In genomic region chr9:135515541-135515951, GRCh38 we compare ENCODE assay signal across 16 cellular contexts. TPM values are rescaled to one million over a fixed set of nuclear protein-coding genes. Genes with fewer than 3 reads are reported as not detected.
"Had no signal": no experiment of that assay in that cellular context is flagged by ENCODE, and none has a peak within 500 bp of the region (broad histone marks: within the 10 kb centered on the region; RNA-seq: fewer than 3 reads in every experiment).

No MANE protein-coding gene starts in this region.

- H3K4me1 Mint-ChIP-seq: mesothelial cell of epicardium had no signal

- DNase-seq: activated CD4-positive, alpha-beta T cell treated with anti-CD3 and anti-CD28 coated beads for 48 hours; activated CD8-positive, alpha-beta T cell treated with anti-CD3 and anti-CD28 coated beads, Interleukin-2, amount 10 ng/mL, durations not matched to agents 7 days and 5 days; immature natural killer cell; left cardiac atrium; lower lobe of right lung; stimulated activated CD4-positive, alpha-beta T cell treated with anti-CD3 and anti-CD28 coated beads, Interleukin-15, amount 100 ng/mL, for 24 hours; stimulated activated CD4-positive, alpha-beta T cell treated with anti-CD3 and anti-CD28 coated beads, Interleukin-4, amount 100 ng/mL, for 1 hour; stimulated activated naive CD4-positive, alpha-beta T cell; substantia nigra had no signal

- H3K36me3 Mint-ChIP-seq: immature natural killer cell, mesothelial cell of epicardium had no signal

- H3K4me3 ChIP-seq: lower lobe of right lung, pancreas, tibial nerve had no signal

- H3K9me3 ChIP-seq: lower lobe of right lung, pancreas, tibial nerve had no signal

- H3K27ac Mint-ChIP-seq: activated CD8-positive, alpha-beta T cell treated with anti-CD3 and anti-CD28 coated beads, Interleukin-2, amount 10 ng/mL, durations not matched to agents 7 days and 5 days; activated naive CD4-positive, alpha-beta T cell treated with anti-CD3 and anti-CD28 coated beads for 36 hours; immature natural killer cell; mesothelial cell of epicardium; T-helper 1 cell treated with Interleukin-12 subunit alpha and Interleukin-12 subunit beta and Interleukin-4 antibody, amounts not matched to agents 30 μg/mL and 1 μg/mL, for 36 hours had no signal

- ATAC-seq: activated CD8-positive, alpha-beta T cell treated with anti-CD3 and anti-CD28 coated beads, Interleukin-2, amount 10 ng/mL, durations not matched to agents 7 days and 5 days; left cardiac atrium; pancreas had no signal

- H3K4me3 Mint-ChIP-seq: activated CD8-positive, alpha-beta T cell treated with anti-CD3 and anti-CD28 coated beads, Interleukin-2, amount 10 ng/mL, durations not matched to agents 7 days and 5 days; activated naive CD4-positive, alpha-beta T cell treated with anti-CD3 and anti-CD28 coated beads for 36 hours; immature natural killer cell; mesothelial cell of epicardium; T-helper 1 cell treated with Interleukin-12 subunit alpha and Interleukin-12 subunit beta and Interleukin-4 antibody, amounts not matched to agents 30 μg/mL and 1 μg/mL, for 36 hours had no signal

- H3K4me1 ChIP-seq: lower lobe of right lung, pancreas, tibial nerve had no signal

- H3K36me3 ChIP-seq: lower lobe of right lung, pancreas, tibial nerve had no signal

- H3K27me3 ChIP-seq: pancreas had no signal

- H3K9me3 Mint-ChIP-seq: activated naive CD4-positive, alpha-beta T cell treated with anti-CD3 and anti-CD28 coated beads for 36 hours; immature natural killer cell; T-helper 1 cell treated with Interleukin-12 subunit alpha and Interleukin-12 subunit beta and Interleukin-4 antibody, amounts not matched to agents 30 μg/mL and 1 μg/mL, for 36 hours had no signal

- H3K27ac ChIP-seq: lower lobe of right lung, pancreas, tibial nerve had no signal

RNA-seq across cellular contexts. Expression of gene LCN1, which starts 5.7 kb away (rescaled TPM):
- total RNA-seq: activated CD8-positive, alpha-beta T cell treated with anti-CD3 and anti-CD28 coated beads, Interleukin-2, amount 10 ng/mL, durations not matched to agents 7 days and 5 days; frontal cortex; lower lobe of right lung; mesothelial cell of epicardium; pancreas; tibial nerve had no signal
- polyA plus RNA-seq: immature natural killer cell, neural cell, pancreas had no signal

RNA-seq across cellular contexts. Expression of gene OBP2A, which starts 30.4 kb away (rescaled TPM):
- total RNA-seq: activated CD8-positive, alpha-beta T cell treated with anti-CD3 and anti-CD28 coated beads, Interleukin-2, amount 10 ng/mL, durations not matched to agents 7 days and 5 days; activated naive CD4-positive, alpha-beta T cell treated with anti-CD3 and anti-CD28 coated beads for 36 hours; frontal cortex; left cardiac atrium; lower lobe of right lung; mesothelial cell of epicardium; pancreas; tibial nerve had no signal
- polyA plus RNA-seq: immature natural killer cell, neural cell, pancreas had no signal

RNA-seq across cellular contexts. Expression of gene PPP1R26, which starts 36.0 kb away (rescaled TPM):
- total RNA-seq: activated CD8-positive, alpha-beta T cell treated with anti-CD3 and anti-CD28 coated beads, Interleukin-2, amount 10 ng/mL, durations not matched to agents 7 days and 5 days had no signal

RNA-seq across cellular contexts. Expression of gene PAEP, which starts 46.0 kb away (rescaled TPM):
- total RNA-seq: activated CD8-positive, alpha-beta T cell treated with anti-CD3 and anti-CD28 coated beads, Interleukin-2, amount 10 ng/mL, durations not matched to agents 7 days and 5 days; activated naive CD4-positive, alpha-beta T cell treated with anti-CD3 and anti-CD28 coated beads for 36 hours; frontal cortex; left cardiac atrium; lower lobe of right lung; mesothelial cell of epicardium; pancreas; tibial nerve had no signal
- polyA plus RNA-seq: immature natural killer cell, neural cell, pancreas had no signal
